16 cellular contexts compared by ENCODE assay signal in genomic region chr9:136201609-136202448, GRCh38. TPM values are rescaled to one million over a fixed set of nuclear protein-coding genes. Genes with fewer than 3 reads are reported as not detected.
DNase-seq lines count a peak whose midpoint lies in the region; ATAC-seq and TF ChIP-seq lines count a peak whose summit lies in the region.
"Had no signal": no experiment of that assay in that cellular context is flagged by ENCODE, and none has a peak within 500 bp of the region (broad histone marks: within the 10 kb centered on the region; RNA-seq: fewer than 3 reads in every experiment).

No MANE protein-coding gene starts in this region.

- DNase-seq in AG08396 (ENCODE audit: low spot score) (peak; percentile 81), H7 (peak; percentile 97), dermis blood vessel endothelial cell (peak; percentile 52), left lung (no peak), SKM-1 (lab: John Stamatoyannopoulos, UW; ENCODE audit: unreplicated experiment) (no peak), A172 (ENCODE audit: low spot score) (no peak), NCI-H2107 (lab: John Stamatoyannopoulos, UW) (no peak), OCI-M2 (lab: John Stamatoyannopoulos, UW; ENCODE audit: unreplicated experiment) (no peak)
- DNase-seq: activated CD4-positive, alpha-beta T cell treated with anti-CD3 and anti-CD28 coated beads, Interleukin-2, amount 50 U/mL, for 48 hours; EL; NCI-H2227 treated with DMSO at 0.1 percent for 48 hours; PC-9; stimulated activated CD4-positive, alpha-beta T cell treated with anti-CD3 and anti-CD28 coated beads, Interleukin-4, amount 100 ng/mL, for 4 hours; stomach; T-helper 1 cell had no signal

- ATAC-seq in left lung: peak; percentile 58

- no peaks in the 10 kb centered on the region for H3K4me1 ChIP-seq in left lung

- H3K4me3 ChIP-seq in H7 (ENCODE audit: insufficient read depth, low read depth, low read length) (no peak overlapping the region), left lung (no peak overlapping the region)
- H3K4me3 ChIP-seq: BLaER1 treated with 17β-estradiol and CSF1 and Interleukin-3, amounts not matched to agents 10 nM and 100 nM; PC-9; stomach had no signal

- intact Hi-C loops in left lung (cut with DNase I): no loop called here

- peaks cover 83% of the 10 kb centered on the region for H3K27me3 ChIP-seq in H7 (ENCODE audit: control insufficient read depth, insufficient read depth, low read length)
- peaks cover 85 to 90% of the 10 kb centered on the region in 2 donors for H3K27me3 ChIP-seq in left lung

- TF ChIP-seq CTCF in left lung (IDR thresholded peaks at IDR 0.05): no peak

- no peak overlapping the region for H3K27ac ChIP-seq in left lung
- H3K27ac ChIP-seq: BLaER1 treated with 17β-estradiol and CSF1 and Interleukin-3, amounts not matched to agents 10 nM and 100 nM; PC-9; stomach had no signal

- H3K9me3 ChIP-seq in left lung: no peaks in the 10 kb centered on the region
- H3K9me3 ChIP-seq: stomach had no signal

- H3K36me3 ChIP-seq in H7 (replicated peaks; ENCODE audit: control insufficient read depth, insufficient read depth, low read length) (no peaks in the 10 kb centered on the region), left lung (peaks cover 0 to 5% of the 10 kb centered on the region in 2 donors)

RNA-seq across cellular contexts. Expression of gene LHX3, which starts 3.1 kb away (rescaled TPM):
- total RNA-seq in H7 (2014; rRNA removed; shearing (Covaris generic)): 0.07 TPM in 1 of 2 replicates, not detected in the other
- total RNA-seq in dermis blood vessel endothelial cell: not detected in 2 replicates
- not detected for total RNA-seq in left lung
- total RNA-seq in A172 (2014; rRNA removed; shearing (Covaris generic)): not detected in 2 replicates
- total RNA-seq: stomach had no signal

RNA-seq across cellular contexts. Expression of gene QSOX2, which starts 43.8 kb away (rescaled TPM):
- total RNA-seq in H7 (2014; rRNA removed; shearing (Covaris generic)): 22.6 and 24.6 TPM in 2 replicates
- total RNA-seq in dermis blood vessel endothelial cell (9.0 and 20.1 TPM in 2 replicates), left lung (10 to 100 TPM; 10.5 to 13.6 TPM)
- total RNA-seq in A172 (2014; rRNA removed; shearing (Covaris generic)): 33.9 and 39.7 TPM in 2 replicates

Comparison
In these comparisons a context has a peak if more than half of its experiments do, and no peak if none do; other contexts are left out.
1. DNase-seq: peak in AG08396 (single experiment), H7 (single experiment) and dermis blood vessel endothelial cell (single experiment); none in left lung (0 of 2), SKM-1 (single experiment), A172 (single experiment), NCI-H2107 (single experiment) and OCI-M2 (single experiment).